ENCODE assay signal across 1 cellular context in genomic region chr3:178059836-178060235, GRCh38.
TF ChIP-seq lines count a peak whose summit lies in the region.

No MANE protein-coding gene starts in this region.

TF ChIP-seq in H1, 55 proteins besides CTCF, POLR2A, EP300 and RAD21 (continued from another document):
- TF ChIP-seq TAF1 (IDR thresholded peaks at IDR 0.05; ENCODE audit: low read depth, low read length) (no peak), KDM1A (IDR thresholded peaks at IDR 0.05; ENCODE audit: borderline replicate concordance, low read length) (no peak), SP2 (IDR thresholded peaks at IDR 0.05; ENCODE audit: low read length) (no peak), HDAC2 (IDR thresholded peaks at IDR 0.05; ENCODE audit: borderline replicate concordance in 1 of 2, low read depth in 2 of 2, low read length in 2 of 2) (no peak), CTBP2 (IDR thresholded peaks at IDR 0.05; ENCODE audit: borderline replicate concordance, insufficient read depth, insufficient read length, low read length) (no peak), BCL11A (IDR thresholded peaks at IDR 0.05; ENCODE audit: low read depth in 2 of 2, low read length in 2 of 2) (no peak), POLR2AphosphoS5 (IDR thresholded peaks at IDR 0.05; ENCODE audit: low read depth, low read length) (no peak)
